Comparison of ENCODE assay signal across 14 cellular contexts in genomic region chr10:91051834-91052233, GRCh38.
DNase-seq lines count a peak whose midpoint lies in the region; ATAC-seq and TF ChIP-seq lines count a peak whose summit lies in the region.
"Had no signal": no experiment of that assay in that cellular context is flagged by ENCODE, and none has a peak within 500 bp of the region (broad histone marks: within the 10 kb centered on the region; RNA-seq: fewer than 3 reads in every experiment).

No MANE protein-coding gene starts in this region.

- DNase-seq in NCI-H1092 (lab: John Stamatoyannopoulos, UW) (peak; percentile 30), astrocyte of the spinal cord (ENCODE audit: low read depth, low spot score) (peak; percentile 42), left ventricle myocardium superior (peak; percentile 41), stromal cell of bone marrow (ENCODE audit: low read depth) (peak; percentile 43), NCI-H748 treated with DMSO at 0.1 percent for 48 hours (lab: John Stamatoyannopoulos, UW) (no peak), NCI-H1048 (lab: John Stamatoyannopoulos, UW) (no peak), LoVo (ENCODE audit: low spot score) (no peak)
- DNase-seq: CD4-positive, CD25-positive, alpha-beta regulatory T cell; islet precursor cell; retina; stimulated activated naive CD4-positive, alpha-beta T cell treated with Interleukin-2 at 50 U/mL for 16 hours had no signal

- peak; percentile 59 for ATAC-seq in left ventricle myocardium superior
- ATAC-seq in activated CD4-positive, CD25-positive, alpha-beta regulatory T cell treated with anti-CD3 and anti-CD28 coated beads, Interleukin-2, amount 50 U/mL, for 24 hours = no peak
- ATAC-seq: GM23338, WTC11 had no signal

- in situ Hi-C loops in astrocyte of the spinal cord (cut with HindIII; ENCODE audit: low sequenced_read_pairs) = no loop called here

- H3K4me3 ChIP-seq in astrocyte of the spinal cord (ENCODE audit: low read depth, low read length) = no peak overlapping the region
- H3K4me3 ChIP-seq: GM23338 had no signal

- intact Hi-C loops in left ventricle myocardium superior (cut with micrococcal nuclease) = no loop called here

- no peak for TF ChIP-seq CTCF in astrocyte of the spinal cord (IDR thresholded peaks at IDR 0.05; ENCODE audit: low read depth, low read length)

Comparison
In these comparisons a context has a peak if more than half of its experiments do, and no peak if none do; other contexts are left out.
1. DNase-seq: peak in NCI-H1092 (single experiment), astrocyte of the spinal cord (single experiment), left ventricle myocardium superior (single experiment) and stromal cell of bone marrow (single experiment); none in NCI-H748 treated with DMSO at 0.1 percent for 48 hours (single experiment), NCI-H1048 (single experiment) and LoVo (single experiment).